14 cellular contexts compared by ENCODE assay signal in the genomic region with DNA sequence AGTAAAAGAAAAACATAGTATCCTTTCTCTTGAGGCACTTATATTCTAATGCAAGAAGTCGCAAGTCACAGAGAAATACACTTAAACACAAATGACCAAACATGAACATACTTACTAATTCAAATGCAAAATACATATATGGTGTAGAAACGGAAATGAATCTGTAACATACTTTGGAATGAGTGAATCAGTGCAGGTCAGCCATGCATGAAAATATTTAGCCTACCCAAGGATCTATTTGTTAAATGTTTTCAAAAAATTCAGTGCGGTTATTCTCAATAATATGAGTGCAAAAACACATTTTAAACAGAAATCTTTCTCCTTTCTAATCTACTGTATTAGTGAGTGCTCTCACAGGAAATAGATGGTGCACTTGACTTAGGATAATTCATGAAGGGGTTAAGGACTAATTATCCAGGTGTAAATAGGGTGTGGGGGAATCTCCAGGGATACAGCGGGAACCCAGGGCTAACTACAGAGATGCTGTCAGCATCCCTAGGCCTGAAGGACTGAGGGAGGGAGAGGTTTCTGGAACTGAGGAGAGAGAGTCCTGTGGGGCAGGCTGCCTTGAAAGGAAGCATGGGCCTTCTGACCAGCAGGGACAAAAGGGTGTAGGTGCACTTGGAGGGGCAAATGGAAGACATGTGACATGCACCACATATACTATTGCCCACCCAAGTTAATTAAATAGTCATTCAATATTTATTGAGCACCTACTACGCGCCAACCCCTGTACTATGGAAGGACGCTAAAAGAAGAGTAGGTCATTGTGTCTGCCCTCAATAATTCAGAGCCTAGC.
DNase-seq lines count a peak whose midpoint lies in the region; ATAC-seq and TF ChIP-seq lines count a peak whose summit lies in the region.
"Had no signal": no experiment of that assay in that cellular context is flagged by ENCODE, and none has a peak within 500 bp of the region (broad histone marks: within the 10 kb centered on the region; RNA-seq: fewer than 3 reads in every experiment).

No MANE protein-coding gene starts in this region.

- H3K9me2 ChIP-seq in OCI-LY1 (ENCODE audit: low read depth, low read length) = no peaks in the 10 kb centered on the region

- no peaks in the 10 kb centered on the region for H3K9me3 ChIP-seq in OCI-LY1 (ENCODE audit: low read length)
- H3K9me3 ChIP-seq in breast epithelium = no peaks in the 10 kb centered on the region
- H3K9me3 ChIP-seq: adrenal gland, colonic mucosa, esophagus squamous epithelium, left ventricle myocardium inferior had no signal

- no peaks in the 10 kb centered on the region for H3F3A ChIP-seq in OCI-LY1 (ENCODE audit: insufficient read depth, low read length)

- no peak for TF ChIP-seq POLR2A in breast epithelium (IDR thresholded peaks at IDR 0.05)

- DNase-seq in T-helper 1 cell (no peak), breast epithelium (ENCODE audit: low spot score in 2 of 2) (no peak), neural crest cell (ENCODE audit: low read depth, low spot score) (no peak), NCI-H1417 treated with DMSO at 0.1 percent for 48 hours (lab: John Stamatoyannopoulos, UW) (no peak)
- DNase-seq: adrenal gland, colonic mucosa, esophagus squamous epithelium, hippocampal formation, left ventricle myocardium inferior, OCI-M1 had no signal

- H3K27ac Mint-ChIP-seq in T-helper 1 cell treated with Interleukin-12 subunit alpha and Interleukin-12 subunit beta and Interleukin-4 antibody, amounts not matched to agents 30 μg/mL and 1 μg/mL, for 36 hours = peak overlapping the region; percentile 83
- peak overlapping the region; percentile 19 for H3K27ac Mint-ChIP-seq in neural crest cell (ENCODE audit: unreplicated experiment)

- no peaks in the 10 kb centered on the region for H3K27me3 ChIP-seq in OCI-LY1 (ENCODE audit: insufficient read depth, low read length)
- no peaks in the 10 kb centered on the region for H3K27me3 ChIP-seq in breast epithelium
- H3K27me3 ChIP-seq: adrenal gland, colonic mucosa, esophagus squamous epithelium had no signal

- no peak overlapping the region for H3K4me3 ChIP-seq in OCI-LY1 (ENCODE audit: low read depth, low read length, poor library complexity, severe bottlenecking)
- H3K4me3 ChIP-seq in breast epithelium = no peak overlapping the region
- H3K4me3 ChIP-seq: adrenal gland, colonic mucosa, esophagus squamous epithelium, left ventricle myocardium inferior had no signal

- ATAC-seq in HG03045 (IDR thresholded peaks at IDR 0.05; ENCODE audit: unreplicated experiment) (no peak), GM21723 (IDR thresholded peaks at IDR 0.05; ENCODE audit: unreplicated experiment) (no peak)

- peak overlapping the region; percentile 32 for H3K4me3 Mint-ChIP-seq in T-helper 1 cell treated with Interleukin-12 subunit alpha and Interleukin-12 subunit beta and Interleukin-4 antibody, amounts not matched to agents 30 μg/mL and 1 μg/mL, for 36 hours
- no peak overlapping the region for H3K4me3 Mint-ChIP-seq in neural crest cell

- peak overlapping the region; percentile 49 for H3K27ac ChIP-seq in OCI-LY1 (ENCODE audit: low read depth, low read length, poor library complexity, severe bottlenecking)
- H3K27ac ChIP-seq in breast epithelium = peak overlapping the region; percentile 48 to 51
- H3K27ac ChIP-seq: adrenal gland, colonic mucosa, esophagus squamous epithelium, left ventricle myocardium inferior had no signal

- H4K20me1 ChIP-seq in OCI-LY1 (ENCODE audit: insufficient read depth, low read length) = no peaks in the 10 kb centered on the region

- H2AFZ ChIP-seq in OCI-LY1 (ENCODE audit: low read length) = no peak overlapping the region

- no peaks in the 10 kb centered on the region for H3K79me2 ChIP-seq in OCI-LY1 (ENCODE audit: insufficient read depth, low read length)

- no peaks in the 10 kb centered on the region for H3K36me3 ChIP-seq in OCI-LY1 (ENCODE audit: insufficient read depth, low read length)
- H3K36me3 ChIP-seq in breast epithelium = no peaks in the 10 kb centered on the region
- H3K36me3 ChIP-seq: adrenal gland, colonic mucosa, esophagus squamous epithelium, left ventricle myocardium inferior had no signal

- TF ChIP-seq CTCF in OCI-LY1 (IDR thresholded peaks at IDR 0.05; ENCODE audit: low read length) (no peak), breast epithelium (IDR thresholded peaks at IDR 0.05) (no peak), neural crest cell (conservative IDR thresholded peaks at IDR 0.05) (no peak)

- no peak overlapping the region for H3K9ac ChIP-seq in OCI-LY1 (ENCODE audit: low read length)

- no peaks in the 10 kb centered on the region for H3K9me3 Mint-ChIP-seq in T-helper 1 cell treated with Interleukin-12 subunit alpha and Interleukin-12 subunit beta and Interleukin-4 antibody, amounts not matched to agents 30 μg/mL and 1 μg/mL, for 36 hours
- peaks cover 8% of the 10 kb centered on the region for H3K9me3 Mint-ChIP-seq in neural crest cell

- H3K4me1 Mint-ChIP-seq in T-helper 1 cell treated with Interleukin-12 subunit alpha and Interleukin-12 subunit beta and Interleukin-4 antibody, amounts not matched to agents 30 μg/mL and 1 μg/mL, for 36 hours (ENCODE audit: low read depth) = peaks cover 63% of the 10 kb centered on the region
- peaks cover 75% of the 10 kb centered on the region for H3K4me1 Mint-ChIP-seq in neural crest cell

- intact Hi-C loops in breast epithelium (cut with DNase I; ENCODE audit: low total_unique reads) = no loop called here

- peaks cover 5% of the 10 kb centered on the region for H3K36me3 Mint-ChIP-seq in T-helper 1 cell treated with Interleukin-12 subunit alpha and Interleukin-12 subunit beta and Interleukin-4 antibody, amounts not matched to agents 30 μg/mL and 1 μg/mL, for 36 hours (ENCODE audit: low read depth)
- H3K36me3 Mint-ChIP-seq in neural crest cell (ENCODE audit: low read depth) = peaks cover 7% of the 10 kb centered on the region

- H3K4me1 ChIP-seq in OCI-LY1 (ENCODE audit: insufficient read depth, low read length, severe bottlenecking) = peaks cover 69% of the 10 kb centered on the region
- peaks cover 7 to 28% of the 10 kb centered on the region in 2 donors for H3K4me1 ChIP-seq in breast epithelium

- no peaks in the 10 kb centered on the region for H3K27me3 Mint-ChIP-seq in T-helper 1 cell treated with Interleukin-12 subunit alpha and Interleukin-12 subunit beta and Interleukin-4 antibody, amounts not matched to agents 30 μg/mL and 1 μg/mL, for 36 hours (ENCODE audit: low read depth)
- H3K27me3 Mint-ChIP-seq in neural crest cell (ENCODE audit: low read depth) = no peaks in the 10 kb centered on the region

- no peak overlapping the region; the same call in 1 of the 2 replicates for H3K4me2 ChIP-seq in OCI-LY1 (ENCODE audit: low read length)
